Comparison of ENCODE assay signal across 16 cellular contexts in genomic region chr2:121746071-121746578, GRCh38. TPM values are rescaled to one million over a fixed set of nuclear protein-coding genes. Genes with fewer than 3 reads are reported as not detected.
DNase-seq lines count a peak whose midpoint lies in the region; ATAC-seq and TF ChIP-seq lines count a peak whose summit lies in the region.
"Had no signal": no experiment of that assay in that cellular context is flagged by ENCODE, and none has a peak within 500 bp of the region (broad histone marks: within the 10 kb centered on the region; RNA-seq: fewer than 3 reads in every experiment).

No MANE protein-coding gene starts in this region.

- ATAC-seq in natural killer cell (peak; percentile 55 to 73 (median 64)), HG03378 (IDR thresholded peaks at IDR 0.05; ENCODE audit: unreplicated experiment) (no peak)
- ATAC-seq: T-helper 17 cell had no signal

- BruUV-seq in Caco-2 (replicated peaks; lab: Mats Ljungman, UMichigan): no TSS peak

- CTCF ChIA-PET in Caco-2 (lab: Charles Lee): no interaction called here

- intact Hi-C loops in natural killer cell (cut with micrococcal nuclease) (no loop called here), Caco-2 (cut with micrococcal nuclease; ENCODE audit: unreplicated experiment) (no loop called here)

- H3K4me1 Mint-ChIP-seq in natural killer cell (peaks cover 5 to 6% of the 10 kb centered on the region in 2 donors), Caco-2 (ENCODE audit: low read depth, unreplicated experiment) (no peaks in the 10 kb centered on the region)
- H3K4me1 Mint-ChIP-seq: T-helper 17 cell had no signal

- no peaks in the 10 kb centered on the region for H3K27me3 ChIP-seq in HUES48 (ENCODE audit: control insufficient read depth, insufficient read depth, low read length)
- no peaks in the 10 kb centered on the region for H3K27me3 ChIP-seq in Caco-2 (replicated peaks; ENCODE audit: control insufficient read depth, insufficient read depth, low read length)
- H3K27me3 ChIP-seq: BLaER1 treated with 17β-estradiol and CSF1 and Interleukin-3, amounts not matched to agents 10 nM and 100 nM; brain microvascular endothelial cell had no signal

- in situ Hi-C loops in Caki2 (cut with HindIII; ENCODE audit: low pct_unique_long_range_greater_than_20kb, low sequenced_read_pairs): no loop called here

- H3K9me3 Mint-ChIP-seq in natural killer cell (no peaks in the 10 kb centered on the region), Caco-2 (ENCODE audit: unreplicated experiment) (no peaks in the 10 kb centered on the region)
- H3K9me3 Mint-ChIP-seq: memory B cell had no signal

- H3K27me3 Mint-ChIP-seq in natural killer cell (ENCODE audit: low read depth in 2 of 2) (peaks cover 0 to 6% of the 10 kb centered on the region in 2 donors), Caco-2 (ENCODE audit: insufficient read depth, unreplicated experiment) (no peaks in the 10 kb centered on the region)
- H3K27me3 Mint-ChIP-seq: memory B cell had no signal

- POLR2A ChIA-PET in Caco-2 (lab: Charles Lee): no interaction called here

- H3K27ac Mint-ChIP-seq in natural killer cell (peak overlapping the region; percentile 68 to 74), Caco-2 (ENCODE audit: unreplicated experiment) (no peak overlapping the region)
- H3K27ac Mint-ChIP-seq: memory B cell, T-helper 17 cell had no signal

- H3K9me3 ChIP-seq in HUES48 (ENCODE audit: control insufficient read depth, insufficient read depth, low read length) (no peaks in the 10 kb centered on the region), Caco-2 (no peaks in the 10 kb centered on the region)
- H3K9me3 ChIP-seq: BLaER1 treated with 17β-estradiol and CSF1 and Interleukin-3, amounts not matched to agents 10 nM and 100 nM had no signal

- H3K4me3 Mint-ChIP-seq in natural killer cell (peak overlapping the region; percentile 67), Caco-2 (ENCODE audit: unreplicated experiment) (no peak overlapping the region)
- H3K4me3 Mint-ChIP-seq: memory B cell, T-helper 17 cell had no signal

- H3K4me1 ChIP-seq in HUES48 (ENCODE audit: control insufficient read depth, insufficient read depth, low read length) (no peaks in the 10 kb centered on the region), Caco-2 (no peaks in the 10 kb centered on the region)

- H3K36me3 ChIP-seq in HUES48 (ENCODE audit: control insufficient read depth, insufficient read depth, low read length) (no peaks in the 10 kb centered on the region), Caco-2 (ENCODE audit: control insufficient read depth, insufficient read depth, low read length) (no peaks in the 10 kb centered on the region)
- H3K36me3 ChIP-seq: BLaER1 treated with 17β-estradiol and CSF1 and Interleukin-3, amounts not matched to agents 10 nM and 100 nM; brain microvascular endothelial cell had no signal

- peak overlapping the region; percentile 42 for H3K27ac ChIP-seq in HUES48 (ENCODE audit: low read depth, low read length)
- H3K27ac ChIP-seq: BLaER1 treated with 17β-estradiol and CSF1 and Interleukin-3, amounts not matched to agents 10 nM and 100 nM; brain microvascular endothelial cell had no signal

- no peak overlapping the region for H3K9ac ChIP-seq in HUES48 (ENCODE audit: low read depth, low read length)
- H3K9ac ChIP-seq: BLaER1 treated with 17β-estradiol and CSF1 and Interleukin-3, amounts not matched to agents 10 nM and 100 nM had no signal

- DNase-seq in Caki2 (ENCODE audit: low read depth) (peak; percentile 96), dermis blood vessel endothelial cell (peak; percentile 16), natural killer cell (no peak), H4 (ENCODE audit: low spot score) (no peak), Caco-2 (no peak)
- DNase-seq: brain microvascular endothelial cell; effector CD4-positive, alpha-beta T cell; IMR-90; NCI-H2171 treated with DMSO at 0.1 percent for 48 hours; right cardiac atrium; Right ventricle myocardium superior; T-helper 17 cell had no signal

- H3K36me3 Mint-ChIP-seq in natural killer cell (no peaks in the 10 kb centered on the region), Caco-2 (ENCODE audit: insufficient read depth, unreplicated experiment) (no peaks in the 10 kb centered on the region)
- H3K36me3 Mint-ChIP-seq: memory B cell had no signal

- TF ChIP-seq CTCF in natural killer cell (IDR thresholded peaks at IDR 0.05) (no peak), Caco-2 (IDR thresholded peaks at IDR 0.05; ENCODE audit: insufficient read depth in 1 of 2, low read depth in 1 of 2, low read length in 1 of 2, severe bottlenecking in 1 of 2, unreplicated experiment in 1 of 2) (no peak)

- H3K4me3 ChIP-seq in HUES48 (ENCODE audit: low read depth, low read length) (no peak overlapping the region), Caco-2 (ENCODE audit: low read depth, low read length) (no peak overlapping the region)
- H3K4me3 ChIP-seq: BLaER1 treated with 17β-estradiol and CSF1 and Interleukin-3, amounts not matched to agents 10 nM and 100 nM had no signal

RNA-seq across cellular contexts. Expression of gene TSN, which starts 9.3 kb away (rescaled TPM):
- total RNA-seq in Caki2 (2014; rRNA removed; shearing (Covaris generic); ENCODE audit: low replicate concordance): 20.6 and 32.8 TPM in 2 replicates
- total RNA-seq in dermis blood vessel endothelial cell (105 and 115 TPM in 2 replicates), natural killer cell (10 to 100 TPM; 54.7 to 66.9 (median 62.5) TPM), Caco-2 (2022) (125 and 136 TPM in 2 replicates)
- 37.9 and 58.5 TPM in 2 replicates for total RNA-seq in H4 (2014; rRNA removed; shearing (Covaris generic))

RNA-seq across cellular contexts. Expression of gene NIFK, which starts 9.4 kb away (rescaled TPM):
- 41.2 and 49.2 TPM in 2 replicates for total RNA-seq in Caki2 (2014; rRNA removed; shearing (Covaris generic); ENCODE audit: low replicate concordance)
- total RNA-seq in dermis blood vessel endothelial cell: 45.1 and 75.9 TPM in 2 replicates
- total RNA-seq in natural killer cell: 10 to 100 TPM; 32.7 to 37.7 (median 33.5) TPM
- 53.6 and 65.0 TPM in 2 replicates for total RNA-seq in H4 (2014; rRNA removed; shearing (Covaris generic))
- total RNA-seq in Caco-2 (2022): 84.7 and 104 TPM in 2 replicates

Comparison
In these comparisons a context has a peak if more than half of its experiments do, and no peak if none do; other contexts are left out.
1. DNase-seq: peak in Caki2 (single experiment) and dermis blood vessel endothelial cell (single experiment); none in natural killer cell (single experiment), H4 (single experiment) and Caco-2 (0 of 2).